In the genomic region with DNA sequence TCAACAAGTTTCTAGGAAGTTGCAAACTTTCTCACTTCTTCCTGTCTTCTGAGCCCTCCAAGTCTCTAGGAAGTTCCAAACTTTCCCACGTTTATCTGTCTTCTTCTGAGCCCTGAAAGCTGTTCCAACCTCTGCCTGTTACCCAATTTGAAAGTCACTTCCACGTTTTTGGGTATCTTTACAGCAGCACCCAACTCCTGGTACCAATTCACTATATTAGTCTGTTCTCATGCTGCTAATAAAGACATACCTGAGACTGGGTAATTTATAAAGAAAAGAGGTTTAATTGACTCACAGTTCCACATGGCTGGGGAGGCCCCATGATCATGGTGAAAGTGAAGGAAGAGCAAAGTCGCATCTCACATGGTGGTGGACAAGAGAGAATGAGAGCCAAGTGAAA, we compare ENCODE assay signal across 4 cellular contexts.
DNase-seq lines count a peak whose midpoint lies in the region; ATAC-seq, FAIRE-seq and TF ChIP-seq lines count a peak whose summit lies in the region.
"Not testable (repeated sequence)": the region's sequence is repeated elsewhere in the genome, so short reads cannot be mapped to it uniquely, and the experiment has no call there.

No MANE protein-coding gene starts in this region.

- not testable (repeated sequence) for H4K20me1 ChIP-seq in K562 (replicated peaks; ENCODE audit: control insufficient read depth, insufficient read depth, low read length)

- DNase-seq in K562 (ENCODE audit: extremely low read depth in 1 of 4, low spot score in 3 of 4); endothelial cell (ENCODE audit: low spot score); progenitor cell of endocrine pancreas (ENCODE audit: low spot score, unreplicated experiment): not testable (repeated sequence)

- in situ Hi-C loops in K562 (cut with MboI), result not testable (repeated sequence)

- not testable (repeated sequence) for TF ChIP-seq RAD21 in K562 (CRISPR knock-in tag; conservative IDR thresholded peaks at IDR 0.05 in 1 of 2, IDR thresholded peaks at IDR 0.05 in 1 of 2)

- H3K4me2 ChIP-seq in K562 (ENCODE audit: insufficient read depth, low read length), result not testable (repeated sequence)

- not testable (repeated sequence) for H3K9me3 ChIP-seq in HEK293 (ENCODE audit: control insufficient read depth, insufficient read depth, low read depth, low read length); K562 (replicated peaks; ENCODE audit: control insufficient read depth, insufficient read depth, low read depth, low read length)

- WGBS in K562 (ENCODE audit: insufficient coverage, low coverage, missing lambda C conversion rate), result 0% methylated on average over 3 of the region's 3 CpGs

- H3K4me3 ChIP-seq in HEK293 (ENCODE audit: low read depth, low read length); K562: not testable (repeated sequence)

- H3K9me3 Mint-ChIP-seq in endothelial cell (ENCODE audit: unreplicated experiment), result not testable (repeated sequence)
- peaks cover 18% of the 10 kb centered on the region for H3K9me3 Mint-ChIP-seq in progenitor cell of endocrine pancreas (ENCODE audit: low read depth)

- not testable (repeated sequence) for H3K4me1 ChIP-seq in HEK293 (ENCODE audit: control insufficient read depth, insufficient read depth, low read length); K562 (replicated peaks in 1 of 2; ENCODE audit: control insufficient read depth in 2 of 2, insufficient read depth in 2 of 2, low read length in 2 of 2)

- H3K27ac ChIP-seq in HEK293 (ENCODE audit: extremely low read depth, low read depth, low read length); K562 (ENCODE audit: extremely low read depth, low read depth, low read length): not testable (repeated sequence)

- POLR2A ChIA-PET in HEK293 (lab: Yijun Ruan, JAX); K562 (lab: Yijun Ruan, JAX): not testable (repeated sequence)

- not testable (repeated sequence) for H3K36me3 Mint-ChIP-seq in endothelial cell (ENCODE audit: low read depth, unreplicated experiment); progenitor cell of endocrine pancreas (ENCODE audit: insufficient read depth)

- not testable (repeated sequence) for BruUV-seq in K562 (replicated peaks; lab: Mats Ljungman, UMichigan)

- CTCF ChIA-PET in HEK293 (lab: Yijun Ruan, JAX), result interaction anchor here (0.6 kb wide), 1 partner anchor 479 kb away, joined by 4 read pairs; no protein-coding TSS in a partner anchor
- CTCF ChIA-PET in K562 (lab: Yijun Ruan, JAX; ENCODE audit: low intra/inter-chr PET ratio), result not testable (repeated sequence)

- TF ChIP-seq CTCF in HEK293 (tag by site-specific recombination; IDR thresholded peaks at IDR 0.05); K562 (IDR thresholded peaks at IDR 0.05 in 2 of 3, conservative IDR thresholded peaks at IDR 0.05 in 1 of 3; ENCODE audit: insufficient read depth in 2 of 3, low read depth in 1 of 3, low read length in 3 of 3); endothelial cell (IDR thresholded peaks at IDR 0.05; ENCODE audit: unreplicated experiment); progenitor cell of endocrine pancreas (IDR thresholded peaks at IDR 0.05; ENCODE audit: unreplicated experiment): not testable (repeated sequence)

- not testable (repeated sequence) for H3K27me3 Mint-ChIP-seq in endothelial cell (ENCODE audit: unreplicated experiment); progenitor cell of endocrine pancreas

- peak overlapping the region; percentile 1 for H3K4me3 Mint-ChIP-seq in endothelial cell (ENCODE audit: unreplicated experiment)
- not testable (repeated sequence) for H3K4me3 Mint-ChIP-seq in progenitor cell of endocrine pancreas (ENCODE audit: low read depth)

- intact Hi-C loops in K562 (cut with micrococcal nuclease), result not testable (repeated sequence)

- not testable (repeated sequence) for H3K4me1 Mint-ChIP-seq in endothelial cell (ENCODE audit: unreplicated experiment); progenitor cell of endocrine pancreas (ENCODE audit: low read depth)

- not testable (repeated sequence) for H3K27ac Mint-ChIP-seq in endothelial cell (ENCODE audit: unreplicated experiment)
- peak overlapping the region; percentile 38 for H3K27ac Mint-ChIP-seq in progenitor cell of endocrine pancreas

- not testable (repeated sequence) for H3K36me3 ChIP-seq in HEK293 (ENCODE audit: control insufficient read depth in 2 of 2, insufficient read depth in 1 of 2, low read length in 2 of 2); K562 (ENCODE audit: control insufficient read depth, insufficient read depth, low read length)

- not testable (repeated sequence) for H3K27me3 ChIP-seq in K562 (ENCODE audit: control insufficient read depth in 2 of 2, insufficient read depth in 2 of 2, low read length in 2 of 2)

- not testable (repeated sequence) for FAIRE-seq in K562 (lab: Jason Lieb, UNC)

- not testable (repeated sequence) for TF ChIP-seq EP300 in K562 (IDR thresholded peaks at IDR 0.05; ENCODE audit: low read length)

- H3K9ac ChIP-seq in K562 (ENCODE audit: insufficient read depth in 1 of 2, low read depth in 2 of 2, low read length in 2 of 2), result not testable (repeated sequence)

- not testable (repeated sequence) for H3K79me2 ChIP-seq in K562 (ENCODE audit: control insufficient read depth, insufficient read depth, low read length)

- TF ChIP-seq POLR2A in K562 (conservative IDR thresholded peaks at IDR 0.05), result not testable (repeated sequence)

- not testable (repeated sequence) for H3K9me1 ChIP-seq in K562 (ENCODE audit: control insufficient read depth, insufficient read depth, low read length)

- not testable (repeated sequence) for ATAC-seq in K562

- not testable (repeated sequence) for H2AFZ ChIP-seq in K562 (ENCODE audit: low read depth, low read length)

TF ChIP-seq in HEK293, 187 proteins besides CTCF, POLR2A, EP300 and RAD21:
- peak; percentile 91 for TF ChIP-seq ZNF707 (tag by site-specific recombination; IDR thresholded peaks at IDR 0.05)

TF ChIP-seq in K562, 482 proteins besides CTCF, POLR2A, EP300 and RAD21:
- peak; percentile 81 for TF ChIP-seq ZNF707 (CRISPR knock-in tag; conservative IDR thresholded peaks at IDR 0.05)
